2 cellular contexts compared by ENCODE assay signal in the genomic region with DNA sequence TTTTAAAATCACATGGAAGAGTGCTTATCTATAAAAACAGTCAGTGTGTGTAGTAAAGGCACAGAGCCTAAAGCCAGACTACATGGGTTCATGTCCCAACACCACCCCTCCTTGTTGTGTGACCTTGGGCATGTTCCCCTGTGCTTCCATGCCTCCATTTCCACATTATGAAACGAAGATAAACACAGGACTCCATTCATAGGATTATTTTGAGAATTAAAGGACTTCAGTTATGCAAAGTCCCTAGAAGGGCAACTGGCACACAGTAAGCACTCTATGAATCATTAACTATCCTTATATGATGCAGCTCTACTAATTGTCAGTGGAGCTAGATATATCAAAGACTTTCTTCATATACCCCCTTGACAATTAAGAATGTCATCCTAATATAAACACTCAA.
A peak's percentile ranks its signal among the peaks of the same experiment; 100 is the strongest.
TF ChIP-seq lines count a peak whose summit lies in the region.

No MANE protein-coding gene starts in this region.

TF ChIP-seq in liver, 16 proteins besides CTCF, POLR2A, EP300 and RAD21 (continued from another document):
- TF ChIP-seq FOXA2 (IDR thresholded peaks at IDR 0.05) (peak; percentile 74), FOXA1 (IDR thresholded peaks at IDR 0.05) (no peak), RXRA (IDR thresholded peaks at IDR 0.05) (peak; percentile 63 to 94), EGR1 (IDR thresholded peaks at IDR 0.05; ENCODE audit: low read depth in 2 of 2) (peak in 1 of 2 donors; percentile 15), SP1 (IDR thresholded peaks at IDR 0.05) (peak; percentile 56), HNF4A (conservative IDR thresholded peaks at IDR 0.05) (peak in 1 of 2 donors; percentile 71), JUND (IDR thresholded peaks at IDR 0.05) (peak in 1 of 2 donors; percentile 44), YY1 (IDR thresholded peaks at IDR 0.05) (peak; percentile 90), GABPA (IDR thresholded peaks at IDR 0.05 in 1 of 2, conservative IDR thresholded peaks at IDR 0.05 in 1 of 2) (no peak)
- TF ChIP-seq, protein P1, sequence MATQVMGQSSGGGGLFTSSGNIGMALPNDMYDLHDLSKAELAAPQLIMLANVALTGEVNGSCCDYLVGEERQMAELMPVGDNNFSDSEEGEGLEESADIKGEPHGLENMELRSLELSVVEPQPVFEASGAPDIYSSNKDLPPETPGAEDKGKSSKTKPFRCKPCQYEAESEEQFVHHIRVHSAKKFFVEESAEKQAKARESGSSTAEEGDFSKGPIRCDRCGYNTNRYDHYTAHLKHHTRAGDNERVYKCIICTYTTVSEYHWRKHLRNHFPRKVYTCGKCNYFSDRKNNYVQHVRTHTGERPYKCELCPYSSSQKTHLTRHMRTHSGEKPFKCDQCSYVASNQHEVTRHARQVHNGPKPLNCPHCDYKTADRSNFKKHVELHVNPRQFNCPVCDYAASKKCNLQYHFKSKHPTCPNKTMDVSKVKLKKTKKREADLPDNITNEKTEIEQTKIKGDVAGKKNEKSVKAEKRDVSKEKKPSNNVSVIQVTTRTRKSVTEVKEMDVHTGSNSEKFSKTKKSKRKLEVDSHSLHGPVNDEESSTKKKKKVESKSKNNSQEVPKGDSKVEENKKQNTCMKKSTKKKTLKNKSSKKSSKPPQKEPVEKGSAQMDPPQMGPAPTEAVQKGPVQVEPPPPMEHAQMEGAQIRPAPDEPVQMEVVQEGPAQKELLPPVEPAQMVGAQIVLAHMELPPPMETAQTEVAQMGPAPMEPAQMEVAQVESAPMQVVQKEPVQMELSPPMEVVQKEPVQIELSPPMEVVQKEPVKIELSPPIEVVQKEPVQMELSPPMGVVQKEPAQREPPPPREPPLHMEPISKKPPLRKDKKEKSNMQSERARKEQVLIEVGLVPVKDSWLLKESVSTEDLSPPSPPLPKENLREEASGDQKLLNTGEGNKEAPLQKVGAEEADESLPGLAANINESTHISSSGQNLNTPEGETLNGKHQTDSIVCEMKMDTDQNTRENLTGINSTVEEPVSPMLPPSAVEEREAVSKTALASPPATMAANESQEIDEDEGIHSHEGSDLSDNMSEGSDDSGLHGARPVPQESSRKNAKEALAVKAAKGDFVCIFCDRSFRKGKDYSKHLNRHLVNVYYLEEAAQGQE (IDR thresholded peaks at IDR 0.05), result no peak
- TF ChIP-seq, protein P2, sequence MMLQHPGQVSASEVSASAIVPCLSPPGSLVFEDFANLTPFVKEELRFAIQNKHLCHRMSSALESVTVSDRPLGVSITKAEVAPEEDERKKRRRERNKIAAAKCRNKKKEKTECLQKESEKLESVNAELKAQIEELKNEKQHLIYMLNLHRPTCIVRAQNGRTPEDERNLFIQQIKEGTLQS (IDR thresholded peaks at IDR 0.05), result no peak
TF ChIP-seq in liver: peak in this region for 9.

TF ChIP-seq in HepG2, 621 proteins besides CTCF, POLR2A, EP300 and RAD21 (continued from another document):
- TF ChIP-seq, protein P3, sequence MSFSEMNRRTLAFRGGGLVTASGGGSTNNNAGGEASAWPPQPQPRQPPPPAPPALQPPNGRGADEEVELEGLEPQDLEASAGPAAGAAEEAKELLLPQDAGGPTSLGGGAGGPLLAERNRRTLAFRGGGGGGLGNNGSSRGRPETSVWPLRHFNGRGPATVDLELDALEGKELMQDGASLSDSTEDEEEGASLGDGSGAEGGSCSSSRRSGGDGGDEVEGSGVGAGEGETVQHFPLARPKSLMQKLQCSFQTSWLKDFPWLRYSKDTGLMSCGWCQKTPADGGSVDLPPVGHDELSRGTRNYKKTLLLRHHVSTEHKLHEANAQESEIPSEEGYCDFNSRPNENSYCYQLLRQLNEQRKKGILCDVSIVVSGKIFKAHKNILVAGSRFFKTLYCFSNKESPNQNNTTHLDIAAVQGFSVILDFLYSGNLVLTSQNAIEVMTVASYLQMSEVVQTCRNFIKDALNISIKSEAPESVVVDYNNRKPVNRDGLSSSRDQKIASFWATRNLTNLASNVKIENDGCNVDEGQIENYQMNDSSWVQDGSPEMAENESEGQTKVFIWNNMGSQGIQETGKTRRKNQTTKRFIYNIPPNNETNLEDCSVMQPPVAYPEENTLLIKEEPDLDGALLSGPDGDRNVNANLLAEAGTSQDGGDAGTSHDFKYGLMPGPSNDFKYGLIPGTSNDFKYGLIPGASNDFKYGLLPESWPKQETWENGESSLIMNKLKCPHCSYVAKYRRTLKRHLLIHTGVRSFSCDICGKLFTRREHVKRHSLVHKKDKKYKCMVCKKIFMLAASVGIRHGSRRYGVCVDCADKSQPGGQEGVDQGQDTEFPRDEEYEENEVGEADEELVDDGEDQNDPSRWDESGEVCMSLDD (CRISPR knock-in tag; IDR thresholded peaks at IDR 0.05; ENCODE audit: borderline replicate concordance), result no peak
- TF ChIP-seq MAF1 (CRISPR knock-in tag; IDR thresholded peaks at IDR 0.05; ENCODE audit: borderline replicate concordance), result no peak
- TF ChIP-seq RFXAP (CRISPR knock-in tag; IDR thresholded peaks at IDR 0.05; ENCODE audit: borderline replicate concordance), result no peak
- TF ChIP-seq, protein P4, sequence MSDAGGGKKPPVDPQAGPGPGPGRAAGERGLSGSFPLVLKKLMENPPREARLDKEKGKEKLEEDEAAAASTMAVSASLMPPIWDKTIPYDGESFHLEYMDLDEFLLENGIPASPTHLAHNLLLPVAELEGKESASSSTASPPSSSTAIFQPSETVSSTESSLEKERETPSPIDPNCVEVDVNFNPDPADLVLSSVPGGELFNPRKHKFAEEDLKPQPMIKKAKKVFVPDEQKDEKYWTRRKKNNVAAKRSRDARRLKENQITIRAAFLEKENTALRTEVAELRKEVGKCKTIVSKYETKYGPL (CRISPR knock-in tag; IDR thresholded peaks at IDR 0.05), result no peak
- no peak for TF ChIP-seq ZNF567 (CRISPR knock-in tag; IDR thresholded peaks at IDR 0.05; ENCODE audit: borderline replicate concordance)
- TF ChIP-seq ZNF547 (CRISPR knock-in tag; IDR thresholded peaks at IDR 0.05), result no peak
- TF ChIP-seq SCMH1 (CRISPR knock-in tag; IDR thresholded peaks at IDR 0.05; ENCODE audit: borderline replicate concordance), result no peak
- TF ChIP-seq ZFP36L1 (CRISPR knock-in tag; IDR thresholded peaks at IDR 0.05), result no peak
- TF ChIP-seq, protein P5, sequence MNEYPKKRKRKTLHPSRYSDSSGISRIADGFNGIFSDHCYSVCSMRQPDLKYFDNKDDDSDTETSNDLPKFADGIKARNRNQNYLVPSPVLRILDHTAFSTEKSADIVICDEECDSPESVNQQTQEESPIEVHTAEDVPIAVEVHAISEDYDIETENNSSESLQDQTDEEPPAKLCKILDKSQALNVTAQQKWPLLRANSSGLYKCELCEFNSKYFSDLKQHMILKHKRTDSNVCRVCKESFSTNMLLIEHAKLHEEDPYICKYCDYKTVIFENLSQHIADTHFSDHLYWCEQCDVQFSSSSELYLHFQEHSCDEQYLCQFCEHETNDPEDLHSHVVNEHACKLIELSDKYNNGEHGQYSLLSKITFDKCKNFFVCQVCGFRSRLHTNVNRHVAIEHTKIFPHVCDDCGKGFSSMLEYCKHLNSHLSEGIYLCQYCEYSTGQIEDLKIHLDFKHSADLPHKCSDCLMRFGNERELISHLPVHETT (CRISPR knock-in tag; conservative IDR thresholded peaks at IDR 0.05), result no peak
- no peak for TF ChIP-seq HDAC2 (CRISPR knock-in tag; IDR thresholded peaks at IDR 0.05)
- TF ChIP-seq, protein P6, sequence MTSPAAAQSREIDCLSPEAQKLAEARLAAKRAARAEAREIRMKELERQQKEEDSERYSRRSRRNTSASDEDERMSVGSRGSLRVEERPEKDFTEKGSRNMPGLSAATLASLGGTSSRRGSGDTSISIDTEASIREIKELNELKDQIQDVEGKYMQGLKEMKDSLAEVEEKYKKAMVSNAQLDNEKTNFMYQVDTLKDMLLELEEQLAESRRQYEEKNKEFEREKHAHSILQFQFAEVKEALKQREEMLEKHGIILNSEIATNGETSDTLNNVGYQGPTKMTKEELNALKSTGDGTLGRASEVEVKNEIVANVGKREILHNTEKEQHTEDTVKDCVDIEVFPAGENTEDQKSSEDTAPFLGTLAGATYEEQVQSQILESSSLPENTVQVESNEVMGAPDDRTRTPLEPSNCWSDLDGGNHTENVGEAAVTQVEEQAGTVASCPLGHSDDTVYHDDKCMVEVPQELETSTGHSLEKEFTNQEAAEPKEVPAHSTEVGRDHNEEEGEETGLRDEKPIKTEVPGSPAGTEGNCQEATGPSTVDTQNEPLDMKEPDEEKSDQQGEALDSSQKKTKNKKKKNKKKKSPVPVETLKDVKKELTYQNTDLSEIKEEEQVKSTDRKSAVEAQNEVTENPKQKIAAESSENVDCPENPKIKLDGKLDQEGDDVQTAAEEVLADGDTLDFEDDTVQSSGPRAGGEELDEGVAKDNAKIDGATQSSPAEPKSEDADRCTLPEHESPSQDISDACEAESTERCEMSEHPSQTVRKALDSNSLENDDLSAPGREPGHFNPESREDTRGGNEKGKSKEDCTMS (CRISPR knock-in tag; conservative IDR thresholded peaks at IDR 0.05), result no peak
- TF ChIP-seq ZNF263 (CRISPR knock-in tag; IDR thresholded peaks at IDR 0.05), result no peak
- no peak for TF ChIP-seq POLR2G (IDR thresholded peaks at IDR 0.05; ENCODE audit: low read depth, low read length)
- TF ChIP-seq ZNF761 (CRISPR knock-in tag; conservative IDR thresholded peaks at IDR 0.05), result no peak
- no peak for TF ChIP-seq SP1 (IDR thresholded peaks at IDR 0.05)
- no peak for TF ChIP-seq SP1 (CRISPR knock-in tag; IDR thresholded peaks at IDR 0.05)
